In genomic region chr13:28357247-28357825, GRCh38 we compare ENCODE assay signal across 15 cellular contexts.
A peak's percentile ranks its signal among the peaks of the same experiment; 100 is the strongest.
DNase-seq lines count a peak whose midpoint lies in the region; ATAC-seq and TF ChIP-seq lines count a peak whose summit lies in the region.
"Had no signal": no experiment of that assay in that cellular context is flagged by ENCODE, and none has a peak within 500 bp of the region (broad histone marks: within the 10 kb centered on the region; RNA-seq: fewer than 3 reads in every experiment).

No MANE protein-coding gene starts in this region.

- in situ Hi-C loops in ACHN (cut with HindIII; ENCODE audit: low pct_ligation_motif_present, low pct_unique_long_range_greater_than_20kb, low sequenced_read_pairs), result no loop called here

- TF ChIP-seq CTCF in nephron progenitor cell (IDR thresholded peaks at IDR 0.05), result no peak

- no peak for ATAC-seq in central memory CD8-positive, alpha-beta T cell (replicated peaks; ENCODE audit: extremely low read depth, poor library complexity, severe bottlenecking)
- ATAC-seq: left colon had no signal

- H3K36me3 Mint-ChIP-seq in T-helper 1 cell treated with Interleukin-12 subunit alpha and Interleukin-12 subunit beta and Interleukin-4 antibody, amounts not matched to agents 30 μg/mL and 1 μg/mL, for 36 hours (ENCODE audit: low read depth), result peaks cover 20% of the 10 kb centered on the region
- no peaks in the 10 kb centered on the region for H3K36me3 Mint-ChIP-seq in central memory CD8-positive, alpha-beta T cell (ENCODE audit: insufficient read depth)
- peaks cover 5% of the 10 kb centered on the region for H3K36me3 Mint-ChIP-seq in nephron progenitor cell (ENCODE audit: low read depth)

- no peaks in the 10 kb centered on the region for H3K9me3 ChIP-seq in HUES48 (ENCODE audit: control insufficient read depth, insufficient read depth, low read length)
- H3K9me3 ChIP-seq: esophagus squamous epithelium, Peyer's patch had no signal

- H3K4me1 ChIP-seq in HUES48 (ENCODE audit: control insufficient read depth, insufficient read depth, low read length), result peaks cover 34% of the 10 kb centered on the region
- H3K4me1 ChIP-seq: Peyer's patch had no signal

- no peaks in the 10 kb centered on the region for H3K27me3 Mint-ChIP-seq in T-helper 1 cell treated with Interleukin-12 subunit alpha and Interleukin-12 subunit beta and Interleukin-4 antibody, amounts not matched to agents 30 μg/mL and 1 μg/mL, for 36 hours (ENCODE audit: low read depth)
- no peaks in the 10 kb centered on the region for H3K27me3 Mint-ChIP-seq in central memory CD8-positive, alpha-beta T cell
- H3K27me3 Mint-ChIP-seq in nephron progenitor cell (ENCODE audit: low read depth, poor library complexity), result peaks cover 3% of the 10 kb centered on the region
- H3K27me3 Mint-ChIP-seq: activated B cell treated with CpG ODN at 0.5 μM for 24 hours had no signal

- H3K4me3 ChIP-seq in HUES48 (ENCODE audit: low read depth, low read length), result no peak overlapping the region
- H3K4me3 ChIP-seq: esophagus squamous epithelium, Peyer's patch had no signal

- peak overlapping the region; percentile 26 for H3K27ac ChIP-seq in HUES48 (ENCODE audit: low read depth, low read length)
- H3K27ac ChIP-seq: esophagus squamous epithelium, Peyer's patch had no signal

- H3K27me3 ChIP-seq in HUES48 (ENCODE audit: control insufficient read depth, insufficient read depth, low read length), result no peaks in the 10 kb centered on the region
- H3K27me3 ChIP-seq: esophagus squamous epithelium, Peyer's patch had no signal

- peaks cover 6% of the 10 kb centered on the region; the same call in 1 of the 2 replicates for H3K36me3 ChIP-seq in HUES48 (ENCODE audit: control insufficient read depth, insufficient read depth, low read length)
- H3K36me3 ChIP-seq: esophagus squamous epithelium, Peyer's patch had no signal

- DNase-seq in T-helper 1 cell, result no peak
- DNase-seq in central memory CD8-positive, alpha-beta T cell (ENCODE audit: low spot score in 2 of 2), result no peak
- DNase-seq in nephron progenitor cell, result no peak
- DNase-seq in ACHN, result no peak
- no peak for DNase-seq in hepatic stellate cell (ENCODE audit: low spot score)
- no peak for DNase-seq in D341Med (ENCODE audit: low spot score)
- DNase-seq: 8988T, activated B cell treated with CpG ODN at 0.5 μM for 24 hours, esophagus squamous epithelium, hippocampal formation, left colon, NCI-H2081 treated with DMSO at 0.1 percent for 48 hours, Peyer's patch had no signal

- peaks cover 20% of the 10 kb centered on the region for H3K9me3 Mint-ChIP-seq in T-helper 1 cell treated with Interleukin-12 subunit alpha and Interleukin-12 subunit beta and Interleukin-4 antibody, amounts not matched to agents 30 μg/mL and 1 μg/mL, for 36 hours
- H3K9me3 Mint-ChIP-seq in central memory CD8-positive, alpha-beta T cell, result no peaks in the 10 kb centered on the region
- peaks cover 9% of the 10 kb centered on the region for H3K9me3 Mint-ChIP-seq in nephron progenitor cell
- H3K9me3 Mint-ChIP-seq: activated B cell treated with CpG ODN at 0.5 μM for 24 hours had no signal

- H3K9ac ChIP-seq in HUES48 (ENCODE audit: low read depth, low read length), result no peak overlapping the region

- H3K4me3 Mint-ChIP-seq in T-helper 1 cell treated with Interleukin-12 subunit alpha and Interleukin-12 subunit beta and Interleukin-4 antibody, amounts not matched to agents 30 μg/mL and 1 μg/mL, for 36 hours, result no peak overlapping the region
- H3K4me3 Mint-ChIP-seq in central memory CD8-positive, alpha-beta T cell, result no peak overlapping the region
- H3K4me3 Mint-ChIP-seq in nephron progenitor cell, result peak overlapping the region; percentile 49
- H3K4me3 Mint-ChIP-seq: activated B cell treated with CpG ODN at 0.5 μM for 24 hours had no signal

- peaks cover 40% of the 10 kb centered on the region for H3K4me1 Mint-ChIP-seq in T-helper 1 cell treated with Interleukin-12 subunit alpha and Interleukin-12 subunit beta and Interleukin-4 antibody, amounts not matched to agents 30 μg/mL and 1 μg/mL, for 36 hours (ENCODE audit: low read depth)
- H3K4me1 Mint-ChIP-seq in central memory CD8-positive, alpha-beta T cell, result peaks cover 17% of the 10 kb centered on the region
- H3K4me1 Mint-ChIP-seq in nephron progenitor cell, result peaks cover 45% of the 10 kb centered on the region

- H3K27ac Mint-ChIP-seq in T-helper 1 cell treated with Interleukin-12 subunit alpha and Interleukin-12 subunit beta and Interleukin-4 antibody, amounts not matched to agents 30 μg/mL and 1 μg/mL, for 36 hours, result peak overlapping the region; percentile 73
- H3K27ac Mint-ChIP-seq in central memory CD8-positive, alpha-beta T cell (ENCODE audit: low read depth), result peak overlapping the region; percentile 7
- H3K27ac Mint-ChIP-seq in nephron progenitor cell, result peak overlapping the region; percentile 87
- H3K27ac Mint-ChIP-seq: activated B cell treated with CpG ODN at 0.5 μM for 24 hours had no signal

Comparison
In these comparisons a context has a peak if more than half of its experiments do, and no peak if none do; other contexts are left out.
1. H3K27ac Mint-ChIP-seq: peak in every context shown above with its lines; median percentile 87 in nephron progenitor cell; 73 in T-helper 1 cell treated with Interleukin-12 subunit alpha and Interleukin-12 subunit beta and Interleukin-4 antibody, amounts not matched to agents 30 μg/mL and 1 μg/mL, for 36 hours; 7 in central memory CD8-positive, alpha-beta T cell.